7 cellular contexts compared by ENCODE assay signal in the genomic region with DNA sequence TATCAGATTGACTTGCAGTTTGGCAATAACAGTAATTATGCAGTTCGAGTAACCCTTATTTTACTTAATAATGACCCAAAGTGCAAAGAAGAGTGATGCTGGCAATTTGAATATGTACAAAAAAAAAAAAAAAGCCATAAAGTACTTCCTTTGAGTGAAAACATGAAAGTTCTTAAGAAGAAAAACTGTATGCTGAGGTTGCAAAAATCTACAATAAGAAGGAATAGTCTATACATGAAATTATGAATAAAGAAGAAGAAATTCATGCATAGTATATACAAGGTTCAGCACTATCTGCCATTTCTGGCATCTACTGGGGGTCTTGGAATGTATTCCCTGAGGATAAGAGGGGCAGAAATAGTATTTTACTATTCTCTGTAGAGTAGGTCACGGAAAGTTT.
"Had no signal": no experiment of that assay in that cellular context is flagged by ENCODE, and none has a peak within 500 bp of the region (broad histone marks: within the 10 kb centered on the region; RNA-seq: fewer than 3 reads in every experiment).

No MANE protein-coding gene starts in this region.

- FAIRE-seq: H1, H54 had no signal

- ATAC-seq: GM23338 had no signal

- H3K4me3 ChIP-seq: GM23338 had no signal

- H2AFZ ChIP-seq: GM23338 had no signal

- DNase-seq: H9, HCEC 1CT, KG1 had no signal

- H3K27ac ChIP-seq: HL-60 had no signal

- H3K4me2 ChIP-seq: GM23338 had no signal
